In the genomic region with DNA sequence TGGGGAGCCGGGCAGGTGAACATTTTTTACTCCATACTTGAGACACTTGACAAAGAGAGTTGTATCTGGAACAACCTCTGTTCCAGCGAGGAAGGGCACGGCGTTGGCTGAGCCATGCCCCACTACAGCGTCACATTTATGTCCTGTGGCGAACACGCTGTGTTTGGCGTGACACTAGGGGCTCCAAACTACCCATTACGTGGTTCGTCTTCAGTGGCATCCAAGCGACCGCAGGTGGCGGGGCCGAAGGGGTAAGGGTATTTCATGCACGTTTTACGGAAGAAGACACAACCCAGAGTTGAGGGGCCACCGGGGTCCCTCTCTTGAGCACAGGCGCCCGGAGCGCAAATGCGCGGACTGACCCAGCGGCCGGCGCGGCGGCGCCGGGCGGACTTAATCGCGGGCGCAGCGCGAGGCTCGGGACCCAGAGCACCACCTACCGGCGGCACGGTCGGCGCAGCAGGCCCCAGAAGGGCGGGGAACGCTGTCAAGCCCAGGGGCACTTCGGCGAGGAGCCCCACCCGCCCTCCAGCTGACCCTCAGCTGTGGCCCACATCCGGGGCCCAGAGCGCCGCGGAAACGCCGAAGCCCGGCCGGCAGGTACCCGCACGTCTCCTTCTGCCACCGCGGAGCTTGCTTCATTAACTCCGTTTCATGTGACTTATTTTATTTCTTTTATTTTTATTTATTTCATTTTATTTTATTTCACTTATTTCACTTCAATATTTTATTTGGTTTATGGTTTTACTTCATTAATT, we compare ENCODE assay signal across 8 cellular contexts. TPM values are rescaled to one million over a fixed set of nuclear protein-coding genes. Genes with fewer than 3 reads are reported as not detected.
A peak's percentile ranks its signal among the peaks of the same experiment; 100 is the strongest.
DNase-seq lines count a peak whose midpoint lies in the region; ATAC-seq and TF ChIP-seq lines count a peak whose summit lies in the region.

No MANE protein-coding gene starts in this region.

- H3K4me1 Mint-ChIP-seq in GM23338, result peaks cover 56% of the 10 kb centered on the region

- H3K9me3 ChIP-seq in ES-I3 (ENCODE audit: control insufficient read depth, insufficient read depth, low read length) (no peaks in the 10 kb centered on the region), SJSA1 (replicated peaks) (no peaks in the 10 kb centered on the region), parathyroid adenoma (ENCODE audit: control insufficient read depth, low read length) (no peaks in the 10 kb centered on the region), tibial nerve (no peaks in the 10 kb centered on the region)

- no peak for TF ChIP-seq POLR2A in tibial nerve (IDR thresholded peaks at IDR 0.05)

- DNase-seq in GM23338 (ENCODE audit: low spot score) (peak; percentile 97), Kasumi-1 (lab: John Stamatoyannopoulos, UW) (peak; percentile 76 to 78), SJSA1 (ENCODE audit: low read depth in 1 of 2, low spot score in 2 of 2) (peak; percentile 83 to 85), Right ventricle myocardium inferior (ENCODE audit: missing footprints) (peak; percentile 88), tibial nerve (ENCODE audit: low spot score in 2 of 2) (peak; percentile 41 to 54)
- DNase-seq in activated naive CD4-positive, alpha-beta T cell treated with anti-CD3 and anti-CD28 coated beads, Interleukin-2, amount 50 U/mL, for 16 hours, result peak; percentile 70

- peak overlapping the region; percentile 94 for H3K4me2 ChIP-seq in GM23338
- H3K4me2 ChIP-seq in parathyroid adenoma (ENCODE audit: low read length), result peak overlapping the region; percentile 100

- no peak overlapping the region for H2AFZ ChIP-seq in GM23338
- H2AFZ ChIP-seq in parathyroid adenoma, result peak overlapping the region; percentile 86

- peaks cover 35% of the 10 kb centered on the region for H3F3A ChIP-seq in GM23338 (replicated peaks; ENCODE audit: low read depth)

- WGBS in tibial nerve, 2 donors, result 2 to 6% methylated on average over 22 to 52 of the region's 59 CpGs

- H3K27me3 ChIP-seq in GM23338 (ENCODE audit: insufficient read depth), result no peaks in the 10 kb centered on the region
- H3K27me3 ChIP-seq in SJSA1 (replicated peaks), result no peaks in the 10 kb centered on the region
- no peaks in the 10 kb centered on the region for H3K27me3 ChIP-seq in parathyroid adenoma (ENCODE audit: control insufficient read depth, insufficient read depth, low read length)
- no peaks in the 10 kb centered on the region for H3K27me3 ChIP-seq in tibial nerve

- no peak for TF ChIP-seq EP300 in tibial nerve (IDR thresholded peaks at IDR 0.05)

- peak overlapping the region; percentile 72 for H3K4me3 ChIP-seq in GM23338
- H3K4me3 ChIP-seq in SJSA1, result peak overlapping the region; percentile 45
- peak overlapping the region; percentile 66 for H3K4me3 ChIP-seq in parathyroid adenoma (ENCODE audit: low read depth, low read length)
- peak overlapping the region; percentile 40 to 61 (median 46) for H3K4me3 ChIP-seq in tibial nerve

- H4K20me1 ChIP-seq in GM23338 (replicated peaks; ENCODE audit: insufficient read depth), result no peaks in the 10 kb centered on the region

- peak overlapping the region; percentile 100 for H3K27ac ChIP-seq in GM23338 (ENCODE audit: low read depth)
- H3K27ac ChIP-seq in SJSA1, result peak overlapping the region; percentile 78
- H3K27ac ChIP-seq in parathyroid adenoma, result no peak overlapping the region
- peak overlapping the region in 1 of 4 donors; percentile 71 for H3K27ac ChIP-seq in tibial nerve

- TF ChIP-seq CTCF in GM23338 (conservative IDR thresholded peaks at IDR 0.05; ENCODE audit: low read depth in 2 of 2) (peak; percentile 52 to 86), parathyroid adenoma (IDR thresholded peaks at IDR 0.05) (peak; percentile 87), tibial nerve (IDR thresholded peaks at IDR 0.05) (peak; percentile 64 to 93 (median 79))

- ATAC-seq in GM23338, result peak; percentile 72
- ATAC-seq in Right ventricle myocardium inferior, result peak; percentile 92

- peak overlapping the region; percentile 83 for H3K4me3 Mint-ChIP-seq in GM23338

- peaks cover 15% of the 10 kb centered on the region for H3K4me1 ChIP-seq in ES-I3 (ENCODE audit: insufficient read depth, low read length)
- H3K4me1 ChIP-seq in GM23338 (ENCODE audit: insufficient read depth), result peaks cover 43% of the 10 kb centered on the region
- H3K4me1 ChIP-seq in SJSA1 (replicated peaks), result peaks cover 18% of the 10 kb centered on the region
- H3K4me1 ChIP-seq in parathyroid adenoma, result no peaks in the 10 kb centered on the region
- peaks cover 0 to 9% (median 0%) of the 10 kb centered on the region in 4 donors for H3K4me1 ChIP-seq in tibial nerve

- H3K9ac ChIP-seq in ES-I3 (ENCODE audit: low read depth, low read length) (peak overlapping the region; percentile 98), parathyroid adenoma (no peak overlapping the region)

- intact Hi-C loops in Right ventricle myocardium inferior (cut with DNase I), result loop anchor here (2.0 kb wide), 1 partner anchor 47 kb away; no protein-coding TSS in a partner anchor

- H3K9me3 Mint-ChIP-seq in GM23338, result no peaks in the 10 kb centered on the region; the same call in 2 of the 3 replicates

- H3K79me2 ChIP-seq in GM23338 (replicated peaks; ENCODE audit: insufficient read depth) (peaks cover 55% of the 10 kb centered on the region), parathyroid adenoma (no peaks in the 10 kb centered on the region)

- H3K36me3 Mint-ChIP-seq in GM23338 (ENCODE audit: low read depth), result peaks cover 15% of the 10 kb centered on the region

- peaks cover 22% of the 10 kb centered on the region for H3K27me3 Mint-ChIP-seq in GM23338 (ENCODE audit: insufficient read depth, low read depth, poor library complexity)

- no peaks in the 10 kb centered on the region; the same call in 1 of the 2 replicates for H3K9me2 ChIP-seq in GM23338 (ENCODE audit: insufficient read depth)

- H3K36me3 ChIP-seq in ES-I3 (ENCODE audit: insufficient read depth, low read length), result no peaks in the 10 kb centered on the region
- no peaks in the 10 kb centered on the region for H3K36me3 ChIP-seq in GM23338 (ENCODE audit: insufficient read depth)
- no peaks in the 10 kb centered on the region for H3K36me3 ChIP-seq in SJSA1
- H3K36me3 ChIP-seq in parathyroid adenoma (ENCODE audit: control insufficient read depth, insufficient read depth, low read length), result no peaks in the 10 kb centered on the region
- H3K36me3 ChIP-seq in tibial nerve, result peaks cover 0 to 6% (median 0%) of the 10 kb centered on the region in 3 donors

- peak overlapping the region; percentile 99 for H3K27ac Mint-ChIP-seq in GM23338

TF ChIP-seq in GM23338, 12 proteins besides CTCF, POLR2A, EP300 and RAD21 (continues in another document):
- TF ChIP-seq EZH2 (IDR thresholded peaks at IDR 0.05; ENCODE audit: low read depth, unreplicated experiment) (no peak), NANOG (IDR thresholded peaks at IDR 0.05; ENCODE audit: borderline replicate concordance) (no peak), STAT1 (IDR thresholded peaks at IDR 0.05; ENCODE audit: unreplicated experiment) (no peak)
- TF ChIP-seq, protein P1, sequence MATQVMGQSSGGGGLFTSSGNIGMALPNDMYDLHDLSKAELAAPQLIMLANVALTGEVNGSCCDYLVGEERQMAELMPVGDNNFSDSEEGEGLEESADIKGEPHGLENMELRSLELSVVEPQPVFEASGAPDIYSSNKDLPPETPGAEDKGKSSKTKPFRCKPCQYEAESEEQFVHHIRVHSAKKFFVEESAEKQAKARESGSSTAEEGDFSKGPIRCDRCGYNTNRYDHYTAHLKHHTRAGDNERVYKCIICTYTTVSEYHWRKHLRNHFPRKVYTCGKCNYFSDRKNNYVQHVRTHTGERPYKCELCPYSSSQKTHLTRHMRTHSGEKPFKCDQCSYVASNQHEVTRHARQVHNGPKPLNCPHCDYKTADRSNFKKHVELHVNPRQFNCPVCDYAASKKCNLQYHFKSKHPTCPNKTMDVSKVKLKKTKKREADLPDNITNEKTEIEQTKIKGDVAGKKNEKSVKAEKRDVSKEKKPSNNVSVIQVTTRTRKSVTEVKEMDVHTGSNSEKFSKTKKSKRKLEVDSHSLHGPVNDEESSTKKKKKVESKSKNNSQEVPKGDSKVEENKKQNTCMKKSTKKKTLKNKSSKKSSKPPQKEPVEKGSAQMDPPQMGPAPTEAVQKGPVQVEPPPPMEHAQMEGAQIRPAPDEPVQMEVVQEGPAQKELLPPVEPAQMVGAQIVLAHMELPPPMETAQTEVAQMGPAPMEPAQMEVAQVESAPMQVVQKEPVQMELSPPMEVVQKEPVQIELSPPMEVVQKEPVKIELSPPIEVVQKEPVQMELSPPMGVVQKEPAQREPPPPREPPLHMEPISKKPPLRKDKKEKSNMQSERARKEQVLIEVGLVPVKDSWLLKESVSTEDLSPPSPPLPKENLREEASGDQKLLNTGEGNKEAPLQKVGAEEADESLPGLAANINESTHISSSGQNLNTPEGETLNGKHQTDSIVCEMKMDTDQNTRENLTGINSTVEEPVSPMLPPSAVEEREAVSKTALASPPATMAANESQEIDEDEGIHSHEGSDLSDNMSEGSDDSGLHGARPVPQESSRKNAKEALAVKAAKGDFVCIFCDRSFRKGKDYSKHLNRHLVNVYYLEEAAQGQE (IDR thresholded peaks at IDR 0.05; ENCODE audit: unreplicated experiment), result no peak

RNA-seq across cellular contexts. Expression of a gene that starts 36.4 kb away (rescaled TPM):
- total RNA-seq in GM23338 (2014; rRNA removed; shearing (Covaris generic)), result 318 and 346 TPM in 2 replicates
- polyA plus RNA-seq in GM23338 (2016; fragmentation: Nextera tagmentation; extraction: Ambion mirVana), result 71.2 and 71.5 TPM in 2 replicates
- under 0.01 TPM in 1 of 2 replicates, not detected in the other for total RNA-seq in SJSA1 (2014; rRNA removed; shearing (Covaris generic))
- total RNA-seq in Right ventricle myocardium inferior (not detected), tibial nerve (under 1 TPM; under 0.01 to 0.59 (median 0.32) TPM)

Comparison
In these comparisons a context has a peak if more than half of its experiments do, and no peak if none do; other contexts are left out.
1. RNA of a gene that starts 36.4 kb away (total RNA-seq): 318 to 346 TPM in GM23338; under 0.01 to 0.59 TPM in tibial nerve, under 0.01 TPM in SJSA1 and not detected in Right ventricle myocardium inferior (single experiment); every median in the first group is over 100 times any median in the second.
2. Peak in every context shown above with its lines, with median percentiles within 50 percentile points of each other: DNase-seq, H3K4me3 ChIP-seq and CTCF ChIP-seq.